In the genomic region with DNA sequence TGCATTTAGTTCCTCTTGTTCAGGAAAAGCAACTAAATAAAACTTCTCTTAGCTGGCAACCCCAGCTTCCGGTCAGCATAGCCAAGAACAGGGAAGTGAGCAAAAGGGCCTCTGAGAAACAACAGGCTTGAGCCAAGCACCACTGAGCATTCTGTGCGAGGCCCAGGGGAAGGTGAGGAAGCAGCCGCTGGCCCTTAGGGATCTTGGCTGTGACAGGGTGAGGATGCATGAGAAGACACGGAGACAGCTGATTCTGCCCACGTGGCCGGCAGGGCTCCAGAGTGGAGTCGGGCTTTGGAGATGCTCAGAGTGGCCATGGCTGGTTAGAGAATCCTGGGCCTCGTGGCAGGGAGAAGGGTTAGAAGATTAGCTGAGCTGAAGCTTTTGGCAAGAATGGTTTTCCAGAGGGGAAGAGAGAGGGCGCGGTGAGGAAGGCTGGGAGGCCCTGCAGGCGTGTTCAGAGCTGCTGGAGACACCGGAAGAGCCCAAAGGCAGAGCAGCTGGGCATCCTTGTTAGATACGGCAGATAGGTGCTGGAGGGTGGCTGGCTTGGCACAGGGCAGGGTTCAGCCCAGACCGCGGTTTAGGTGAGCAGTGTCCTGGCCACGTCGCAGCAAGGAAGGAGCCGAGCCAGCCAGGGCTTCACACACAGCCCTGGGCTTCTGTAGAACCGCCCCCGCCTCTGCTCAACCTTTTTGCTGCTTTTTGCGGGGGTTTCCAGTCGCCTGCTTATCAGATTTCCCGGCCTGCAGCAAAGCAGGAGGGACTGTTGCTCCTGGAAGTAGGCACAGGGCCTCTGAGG, we compare ENCODE assay signal across 8 cellular contexts. TPM values are rescaled to one million over a fixed set of nuclear protein-coding genes. Genes with fewer than 3 reads are reported as not detected.
DNase-seq lines count a peak whose midpoint lies in the region; ATAC-seq, FAIRE-seq and TF ChIP-seq lines count a peak whose summit lies in the region.

No MANE protein-coding gene starts in this region.

- no peak for DNase-seq in activated CD8-positive, alpha-beta memory T cell treated with anti-CD3 and anti-CD28 coated beads, Interleukin-2, amount 10 ng/mL, durations not matched to agents 7 days and 5 days
- DNase-seq in activated CD8-positive, alpha-beta memory T cell treated with anti-CD3 and anti-CD28 coated beads, Interleukin-2, amount 50 U/mL, for 4 hours = no peak
- DNase-seq in K562 (ENCODE audit: extremely low read depth in 1 of 4, low spot score in 3 of 4) (peak in 1 of 4 experiments; percentile 47), kidney (peak; percentile 88), NCI-H2196 (lab: John Stamatoyannopoulos, UW; ENCODE audit: unreplicated experiment) (no peak), PC-3 (no peak)
- no peak for DNase-seq in stimulated activated naive CD8-positive, alpha-beta T cell treated with anti-CD3 and anti-CD28 coated beads, Interleukin-15, amount 100 ng/mL, for 72 hours

- FAIRE-seq in K562 (lab: Jason Lieb, UNC) (no peak), kidney (lab: Jason Lieb, UNC) (peak; percentile 33)

- TF ChIP-seq CTCF in K562 (IDR thresholded peaks at IDR 0.05 in 2 of 3, conservative IDR thresholded peaks at IDR 0.05 in 1 of 3; ENCODE audit: insufficient read depth in 2 of 3, low read depth in 1 of 3, low read length in 3 of 3) (no peak), kidney (IDR thresholded peaks at IDR 0.05; ENCODE audit: borderline replicate concordance, extremely low read depth, insufficient read depth) (no peak), PC-3 (conservative IDR thresholded peaks at IDR 0.05; ENCODE audit: low read depth, low read length) (no peak)

- no peak overlapping the region for H3K4me3 Mint-ChIP-seq in activated CD8-positive, alpha-beta memory T cell treated with anti-CD3 and anti-CD28 coated beads, Interleukin-2, amount 10 ng/mL, durations not matched to agents 7 days and 5 days
- peak overlapping the region; percentile 32 to 34 for H3K4me3 Mint-ChIP-seq in stimulated activated naive CD8-positive, alpha-beta T cell treated with anti-CD3 and anti-CD28 coated beads, Interleukin-15, amount 100 ng/mL, for 72 hours

- H3K9me3 ChIP-seq in K562 (replicated peaks; ENCODE audit: control insufficient read depth, insufficient read depth, low read depth, low read length) = no peaks in the 10 kb centered on the region
- H3K9me3 ChIP-seq in kidney (ENCODE audit: control insufficient read depth in 1 of 2, low read length in 2 of 2) = no peaks in the 10 kb centered on the region
- H3K9me3 ChIP-seq in PC-3 (ENCODE audit: low read length) = no peaks in the 10 kb centered on the region

- TF ChIP-seq POLR2A in K562 (conservative IDR thresholded peaks at IDR 0.05) = no peak

- ATAC-seq in activated CD8-positive, alpha-beta memory T cell treated with anti-CD3 and anti-CD28 coated beads, Interleukin-2, amount 10 ng/mL, durations not matched to agents 7 days and 5 days = no peak
- no peak for ATAC-seq in K562
- ATAC-seq in stimulated activated naive CD8-positive, alpha-beta T cell treated with anti-CD3 and anti-CD28 coated beads, Interleukin-15, amount 100 ng/mL, for 72 hours = no peak
- ATAC-seq in GM19395 (IDR thresholded peaks at IDR 0.05; ENCODE audit: unreplicated experiment) = no peak
- no peak for ATAC-seq in PC-3

- H3K27ac ChIP-seq in K562 (ENCODE audit: extremely low read depth, low read depth, low read length) (no peak overlapping the region), kidney (ENCODE audit: low read depth in 2 of 2, low read length in 2 of 2) (peak overlapping the region; percentile 47 to 67), PC-3 (ENCODE audit: low read length) (no peak overlapping the region)

- H3F3A ChIP-seq in PC-3 (ENCODE audit: low read length, unreplicated experiment) = no peaks in the 10 kb centered on the region

- no peaks in the 10 kb centered on the region for H3K9me3 Mint-ChIP-seq in activated CD8-positive, alpha-beta memory T cell treated with anti-CD3 and anti-CD28 coated beads, Interleukin-2, amount 10 ng/mL, durations not matched to agents 7 days and 5 days (ENCODE audit: low read depth)
- H3K9me3 Mint-ChIP-seq in stimulated activated naive CD8-positive, alpha-beta T cell treated with anti-CD3 and anti-CD28 coated beads, Interleukin-15, amount 100 ng/mL, for 72 hours = no peaks in the 10 kb centered on the region

- H3K36me3 ChIP-seq in K562 (ENCODE audit: control insufficient read depth, insufficient read depth, low read length) (peaks cover 94% of the 10 kb centered on the region), kidney (ENCODE audit: control insufficient read depth in 1 of 2, insufficient read depth in 2 of 2, low read length in 2 of 2) (peaks cover 20 to 41% of the 10 kb centered on the region in 2 donors), PC-3 (ENCODE audit: low read depth, low read length) (peaks cover 43% of the 10 kb centered on the region; the same call in 1 of the 2 replicates)

- H3K4me1 Mint-ChIP-seq in activated CD8-positive, alpha-beta memory T cell treated with anti-CD3 and anti-CD28 coated beads, Interleukin-2, amount 10 ng/mL, durations not matched to agents 7 days and 5 days = peaks cover 61% of the 10 kb centered on the region
- H3K4me1 Mint-ChIP-seq in stimulated activated naive CD8-positive, alpha-beta T cell treated with anti-CD3 and anti-CD28 coated beads, Interleukin-15, amount 100 ng/mL, for 72 hours = peaks cover 58% of the 10 kb centered on the region

- H2AFZ ChIP-seq in K562 (ENCODE audit: low read depth, low read length) (no peak overlapping the region), PC-3 (ENCODE audit: low read length) (no peak overlapping the region)

- H3K27me3 ChIP-seq in K562 (ENCODE audit: control insufficient read depth in 2 of 2, insufficient read depth in 2 of 2, low read length in 2 of 2) (no peaks in the 10 kb centered on the region; a peak in 1 of 5 replicates), PC-3 (ENCODE audit: low read length) (no peaks in the 10 kb centered on the region)

- BruUV-seq in K562 (replicated peaks; lab: Mats Ljungman, UMichigan) (no TSS peak), PC-3 (replicated peaks; lab: Mats Ljungman, UMichigan) (no TSS peak)

- peaks cover 35% of the 10 kb centered on the region for H3K36me3 Mint-ChIP-seq in activated CD8-positive, alpha-beta memory T cell treated with anti-CD3 and anti-CD28 coated beads, Interleukin-2, amount 10 ng/mL, durations not matched to agents 7 days and 5 days

- peaks cover 57% of the 10 kb centered on the region for H3K79me2 ChIP-seq in K562 (ENCODE audit: control insufficient read depth, insufficient read depth, low read length)
- H3K79me2 ChIP-seq in PC-3 (ENCODE audit: low read length) = peaks cover 65% of the 10 kb centered on the region

- peak overlapping the region; percentile 76 for H3K27ac Mint-ChIP-seq in activated CD8-positive, alpha-beta memory T cell treated with anti-CD3 and anti-CD28 coated beads, Interleukin-2, amount 10 ng/mL, durations not matched to agents 7 days and 5 days
- H3K27ac Mint-ChIP-seq in stimulated activated naive CD8-positive, alpha-beta T cell treated with anti-CD3 and anti-CD28 coated beads, Interleukin-15, amount 100 ng/mL, for 72 hours = peak overlapping the region in 1 of 2 donors; percentile 16

- H4K20me1 ChIP-seq in K562 (replicated peaks; ENCODE audit: control insufficient read depth, insufficient read depth, low read length) (peaks cover 42% of the 10 kb centered on the region), PC-3 (ENCODE audit: low read length) (peaks cover 50% of the 10 kb centered on the region)

- POLR2A ChIA-PET in K562 (lab: Yijun Ruan, JAX) = interaction anchor here (0.5 to 1.5 kb wide), 8 partner anchors 9 to 391 kb away, joined by 3 to 4 read pairs (median 3); no protein-coding TSS in a partner anchor
- POLR2A ChIA-PET in PC-3 (lab: Charles Lee; ENCODE audit: unreplicated experiment) = no interaction called here

- no peak for TF ChIP-seq RAD21 in K562 (CRISPR knock-in tag; conservative IDR thresholded peaks at IDR 0.05 in 1 of 2, IDR thresholded peaks at IDR 0.05 in 1 of 2)

- no peak overlapping the region for H3K4me2 ChIP-seq in K562 (ENCODE audit: insufficient read depth, low read length)
- H3K4me2 ChIP-seq in PC-3 (ENCODE audit: low read length) = no peak overlapping the region

- WGBS in K562 (ENCODE audit: insufficient coverage, low coverage, missing lambda C conversion rate) = 77% methylated on average over 19 of the region's 23 CpGs

- CTCF ChIA-PET in activated CD8-positive, alpha-beta memory T cell treated with anti-CD3 and anti-CD28 coated beads, Interleukin-2, amount 10 ng/mL, durations not matched to agents 7 days and 5 days (lab: Charles Lee) = interaction anchor here (1.1 to 5.9 kb wide), 8 partner anchors 11 to 398 kb away, joined by 3 to 58 read pairs (median 4); a partner anchor contains a TSS
- CTCF ChIA-PET in K562 (lab: Yijun Ruan, JAX; ENCODE audit: low intra/inter-chr PET ratio) (no interaction called here), PC-3 (lab: Charles Lee) (no interaction called here)

- H3K4me3 ChIP-seq in K562 = no peak overlapping the region
- no peak overlapping the region for H3K4me3 ChIP-seq in kidney (ENCODE audit: low read length in 2 of 2)
- H3K4me3 ChIP-seq in PC-3 (ENCODE audit: low read length) = no peak overlapping the region

- peak overlapping the region in 1 of 2 experiments; percentile 81; a peak in 2 of 4 replicates for H3K9ac ChIP-seq in K562 (ENCODE audit: insufficient read depth in 1 of 2, low read depth in 2 of 2, low read length in 2 of 2)
- peak overlapping the region in 1 of 2 donors; percentile 37 for H3K9ac ChIP-seq in kidney (ENCODE audit: low read length in 2 of 2)
- no peak overlapping the region for H3K9ac ChIP-seq in PC-3 (ENCODE audit: low read length)

- in situ Hi-C loops in K562 (cut with MboI) = no loop called here

- intact Hi-C loops in K562 (cut with micrococcal nuclease) (loop anchor here (10.0 kb wide), 1 partner anchor 254 kb away; no protein-coding TSS in a partner anchor), kidney (cut with DNase I) (loop anchor here (10.0 kb wide), 1 partner anchor 254 kb away; no protein-coding TSS in a partner anchor), PC-3 (cut with micrococcal nuclease) (no loop called here)

- H3K4me1 ChIP-seq in K562 (replicated peaks in 1 of 2; ENCODE audit: control insufficient read depth in 2 of 2, insufficient read depth in 2 of 2, low read length in 2 of 2) = peaks cover 2 to 38% of the 10 kb centered on the region in 2 experiments; a peak in 3 of 5 replicates
- H3K4me1 ChIP-seq in kidney (ENCODE audit: control insufficient read depth in 1 of 2, insufficient read depth in 1 of 2, low read depth in 1 of 2, low read length in 2 of 2) = peaks cover 28 to 38% of the 10 kb centered on the region in 2 donors
- no peaks in the 10 kb centered on the region for H3K4me1 ChIP-seq in PC-3 (ENCODE audit: insufficient read depth, low read length)

- H3K9me1 ChIP-seq in K562 (ENCODE audit: control insufficient read depth, insufficient read depth, low read length) = peaks cover 12% of the 10 kb centered on the region

- TF ChIP-seq EP300 in K562 (IDR thresholded peaks at IDR 0.05; ENCODE audit: low read length) = no peak

- no peaks in the 10 kb centered on the region for H3K27me3 Mint-ChIP-seq in activated CD8-positive, alpha-beta memory T cell treated with anti-CD3 and anti-CD28 coated beads, Interleukin-2, amount 10 ng/mL, durations not matched to agents 7 days and 5 days
- H3K27me3 Mint-ChIP-seq in stimulated activated naive CD8-positive, alpha-beta T cell treated with anti-CD3 and anti-CD28 coated beads, Interleukin-15, amount 100 ng/mL, for 72 hours = no peaks in the 10 kb centered on the region

- no peaks in the 10 kb centered on the region for H3K9me2 ChIP-seq in PC-3 (replicated peaks; ENCODE audit: low read length)

RNA-seq across cellular contexts. Expression of a gene that starts 17.3 kb away (rescaled TPM):
- 10 to 100 TPM; 98.4 to 98.7 TPM for total RNA-seq in activated CD8-positive, alpha-beta memory T cell treated with anti-CD3 and anti-CD28 coated beads, Interleukin-2, amount 10 ng/mL, durations not matched to agents 7 days and 5 days
- total RNA-seq in K562 (2011; cell fraction: chromatin; rRNA removed; ENCODE audit: low replicate concordance) = 164 and 380 TPM in 2 replicates
- total RNA-seq in K562 (2011; cell fraction: nucleolus; rRNA removed) = 194 and 199 TPM in 2 replicates
- total RNA-seq in K562 (2011; cell fraction: nucleoplasm; rRNA removed) = 117 and 137 TPM in 2 replicates
- total RNA-seq in K562 (2014; rRNA removed) (59.6 and 66.0 TPM in 2 replicates), K562 (2014; rRNA removed; fragmentation: Illumina TruSeq; extraction: Trizol) (24.6 and 27.9 TPM in 2 replicates), K562 (2015; rRNA removed; fragmentation: Illumina TruSeq; extraction: Trizol) (27.8 and 31.1 TPM in 2 replicates), K562 (2021) (98.8 and 103 TPM in 2 replicates), kidney (70.1 TPM), PC-3 (2014; rRNA removed) (97.1 and 155 TPM in 2 replicates)
- polyA plus RNA-seq in K562 (2011; rRNA removed) (21.5 and 44.9 TPM in 2 replicates), K562 (2014; fragmentation: Illumina TruSeq; extraction: Trizol) (47.1 and 49.1 TPM in 2 replicates), K562 (2014; fragmentation: Nextera tagmentation; extraction: Ambion mirVana) (under 1 TPM; 0.34 to 0.71 TPM), K562 (2014; rRNA removed) (36.5 and 40.7 TPM in 2 replicates), kidney (ENCODE audit: insufficient read depth, low read depth, low replicate concordance) (34.2 TPM)
- 21.0 and 30.1 TPM in 2 replicates for polyA plus RNA-seq in K562 (2011; cell fraction: cytosol; rRNA removed)
- polyA plus RNA-seq in K562 (2011; cell fraction: nucleus; rRNA removed) = 96.8 and 126 TPM in 2 replicates
- 49.2 and 51.8 TPM in 2 replicates for polyA plus RNA-seq in K562 (2012)
- polyA minus RNA-seq in K562 (2011; rRNA and poly(A)+ RNA removed) = 68.3 and 101 TPM in 2 replicates
- polyA minus RNA-seq in K562 (2011; cell fraction: cytosol; rRNA and poly(A)+ RNA removed) = 99.1 and 134 TPM in 2 replicates
- polyA minus RNA-seq in K562 (2011; cell fraction: nucleus; rRNA and poly(A)+ RNA removed) = 61.1 and 76.9 TPM in 2 replicates

RNA-seq across cellular contexts. Expression of a gene that starts 46.9 kb away (rescaled TPM):
- not detected for total RNA-seq in activated CD8-positive, alpha-beta memory T cell treated with anti-CD3 and anti-CD28 coated beads, Interleukin-2, amount 10 ng/mL, durations not matched to agents 7 days and 5 days
- total RNA-seq in K562 (2011; cell fraction: chromatin; rRNA removed; ENCODE audit: low replicate concordance) = 1.3 and 6.2 TPM in 2 replicates
- 4.2 and 5.0 TPM in 2 replicates for total RNA-seq in K562 (2011; cell fraction: nucleolus; rRNA removed)
- total RNA-seq in K562 (2011; cell fraction: nucleoplasm; rRNA removed) = 1.5 and 3.7 TPM in 2 replicates
- 0.86 TPM in 2 replicates for total RNA-seq in K562 (2014; rRNA removed)
- total RNA-seq in K562 (2014; rRNA removed; fragmentation: Illumina TruSeq; extraction: Trizol) = 0.13 and 0.33 TPM in 2 replicates
- total RNA-seq in K562 (2015; rRNA removed; fragmentation: Illumina TruSeq; extraction: Trizol) = 0.43 and 1.4 TPM in 2 replicates
- total RNA-seq in K562 (2021) = 1.5 and 1.7 TPM in 2 replicates
- polyA plus RNA-seq in K562 (2011; rRNA removed) = 1.5 and 3.8 TPM in 2 replicates
- 5.5 and 5.7 TPM in 2 replicates for polyA plus RNA-seq in K562 (2011; cell fraction: cytosol; rRNA removed)
- polyA plus RNA-seq in K562 (2011; cell fraction: nucleus; rRNA removed) = 3.7 and 4.0 TPM in 2 replicates
- polyA plus RNA-seq in K562 (2012) = 0.71 and 0.87 TPM in 2 replicates
- 0.80 and 1.7 TPM in 2 replicates for polyA plus RNA-seq in K562 (2014; fragmentation: Illumina TruSeq; extraction: Trizol)
- polyA plus RNA-seq in K562 (2014; fragmentation: Nextera tagmentation; extraction: Ambion mirVana) = not detected
- 1.1 TPM in 2 replicates for polyA plus RNA-seq in K562 (2014; rRNA removed)
- 1.1 and 2.3 TPM in 2 replicates for polyA minus RNA-seq in K562 (2011; rRNA and poly(A)+ RNA removed)
- polyA minus RNA-seq in K562 (2011; cell fraction: cytosol; rRNA and poly(A)+ RNA removed) = 1.2 and 3.5 TPM in 2 replicates
- 0.40 and 0.78 TPM in 2 replicates for polyA minus RNA-seq in K562 (2011; cell fraction: nucleus; rRNA and poly(A)+ RNA removed)
- total RNA-seq in kidney = 0.50 TPM
- polyA plus RNA-seq in kidney (ENCODE audit: insufficient read depth, low read depth, low replicate concordance) = not detected
- total RNA-seq in PC-3 (2014; rRNA removed) = 0.95 and 3.3 TPM in 2 replicates

RNA-seq across cellular contexts. Expression of a gene that starts 58.0 kb away (rescaled TPM):
- not detected for total RNA-seq in activated CD8-positive, alpha-beta memory T cell treated with anti-CD3 and anti-CD28 coated beads, Interleukin-2, amount 10 ng/mL, durations not matched to agents 7 days and 5 days
- total RNA-seq in K562 (2011; cell fraction: chromatin; rRNA removed; ENCODE audit: low replicate concordance) = not detected in 2 replicates
- total RNA-seq in K562 (2011; cell fraction: nucleolus; rRNA removed) = not detected in 2 replicates
- not detected in 2 replicates for total RNA-seq in K562 (2011; cell fraction: nucleoplasm; rRNA removed)
- total RNA-seq in K562 (2014; rRNA removed) (not detected in 2 replicates), K562 (2014; rRNA removed; fragmentation: Illumina TruSeq; extraction: Trizol) (not detected in 2 replicates), K562 (2015; rRNA removed; fragmentation: Illumina TruSeq; extraction: Trizol) (not detected in 2 replicates), K562 (2021) (0.07 TPM in 1 of 2 replicates, not detected in the other), kidney (33.2 TPM), PC-3 (2014; rRNA removed) (0.04 TPM in 1 of 2 replicates, not detected in the other)
- polyA plus RNA-seq in K562 (2011; rRNA removed) (not detected in 2 replicates), K562 (2014; fragmentation: Illumina TruSeq; extraction: Trizol) (not detected in 2 replicates), K562 (2014; fragmentation: Nextera tagmentation; extraction: Ambion mirVana) (not detected), K562 (2014; rRNA removed) (not detected in 2 replicates), kidney (ENCODE audit: insufficient read depth, low read depth, low replicate concordance) (1.8 TPM)
- polyA plus RNA-seq in K562 (2011; cell fraction: cytosol; rRNA removed) = not detected in 2 replicates
- polyA plus RNA-seq in K562 (2011; cell fraction: nucleus; rRNA removed) = not detected in 2 replicates
- not detected in 2 replicates for polyA plus RNA-seq in K562 (2012)
- polyA minus RNA-seq in K562 (2011; rRNA and poly(A)+ RNA removed) = not detected in 2 replicates
- not detected in 2 replicates for polyA minus RNA-seq in K562 (2011; cell fraction: cytosol; rRNA and poly(A)+ RNA removed)
- polyA minus RNA-seq in K562 (2011; cell fraction: nucleus; rRNA and poly(A)+ RNA removed) = not detected in 2 replicates

Comparison
In these comparisons a context has a peak if more than half of its experiments do, and no peak if none do; other contexts are left out.
1. H3K27ac ChIP-seq: peak in kidney (2 of 2); none in K562 (single experiment) and PC-3 (single experiment).
2. RNA of a gene that starts 58.0 kb away (total RNA-seq): 33.2 TPM in kidney (single experiment); 0.04 TPM in PC-3, not detected in activated CD8-positive, alpha-beta memory T cell treated with anti-CD3 and anti-CD28 coated beads, Interleukin-2, amount 10 ng/mL, durations not matched to agents 7 days and 5 days and 0.07 TPM in K562; every median in the first group is over 10 times any median in the second.